Comparison of ENCODE assay signal across 21 cellular contexts in genomic region chrX:17465201-17465600, GRCh38.
"Had no signal": no experiment of that assay in that cellular context is flagged by ENCODE, and none has a peak within 500 bp of the region (broad histone marks: within the 10 kb centered on the region; RNA-seq: fewer than 3 reads in every experiment).

No MANE protein-coding gene starts in this region.

- H3K4me3 ChIP-seq: coronary artery, esophagus muscularis mucosa, gastrocnemius medialis, lung, mucosa of descending colon, right lobe of liver, smooth muscle cell, testis, tibial artery had no signal

- H3K36me3 ChIP-seq: esophagus muscularis mucosa, gastrocnemius medialis, neutrophil, right lobe of liver, tibial artery had no signal

- H3K27ac ChIP-seq: coronary artery, esophagus muscularis mucosa, gastrocnemius medialis, neutrophil, parathyroid adenoma, right lobe of liver, testis, tibial artery had no signal

- H2AFZ ChIP-seq: parathyroid adenoma had no signal

- H3K9me3 ChIP-seq: esophagus muscularis mucosa, gastrocnemius medialis, mucosa of descending colon, neutrophil, right lobe of liver, testis, tibial artery had no signal

- H3K4me1 ChIP-seq: esophagus muscularis mucosa, gastrocnemius medialis, parathyroid adenoma, right lobe of liver, testis had no signal

- H3K27me3 ChIP-seq: esophagus muscularis mucosa, gastrocnemius medialis, neutrophil, right lobe of liver, testis, tibial artery had no signal

- DNase-seq: dermis blood vessel endothelial cell; effector memory CD4-positive, alpha-beta T cell; gastrocnemius medialis; head of caudate nucleus; kidney; mucosa of descending colon; naive B cell; right lobe of liver; stimulated activated CD4-positive, alpha-beta T cell treated with anti-CD3 and anti-CD28 coated beads, Interleukin-12 subunit alpha, Interleukin-12 subunit beta, amount 100 ng/mL, for 4 hours; stimulated activated CD4-positive, alpha-beta T cell treated with anti-CD3 and anti-CD28 coated beads, Interleukin-1b, Interleukin-23, amount 100 ng/mL, for 48 hours; stimulated activated CD4-positive, alpha-beta T cell treated with anti-CD3 and anti-CD28 coated beads, Interleukin-4, amount 100 ng/mL, for 1 hour; stimulated activated naive CD8-positive, alpha-beta T cell treated with anti-CD3 and anti-CD28 coated beads, Interleukin-15, Interleukin-2, amounts not matched to agents 100 U/mL and 50 U/mL, for 24 hours; substantia nigra; testis; tibial artery had no signal

- H3K9ac ChIP-seq: parathyroid adenoma had no signal

- H3K4me2 ChIP-seq: smooth muscle cell had no signal

- H3K79me2 ChIP-seq: parathyroid adenoma had no signal
